In genomic region chr5:178131446-178131996, GRCh38 we compare ENCODE assay signal across 1 cellular context.
TF ChIP-seq lines count a peak whose summit lies in the region.

No MANE protein-coding gene starts in this region.

TF ChIP-seq in H1, 55 proteins besides CTCF, POLR2A, EP300 and RAD21:
- peak; percentile 33 for TF ChIP-seq SAP30 (IDR thresholded peaks at IDR 0.05; ENCODE audit: insufficient read depth, insufficient replicate concordance, low read length)
- TF ChIP-seq SIX5 (IDR thresholded peaks at IDR 0.05; ENCODE audit: low read depth, low read length): no peak
- 0 out of 2 replicates have a peak, but pooled peaks have one; percentile 15 for TF ChIP-seq POLR2AphosphoS5 (IDR thresholded peaks at IDR 0.05; ENCODE audit: low read depth, low read length)
- TF ChIP-seq ATF2 (IDR thresholded peaks at IDR 0.05; ENCODE audit: low read length): no peak
- no peak for TF ChIP-seq CBX5 (IDR thresholded peaks at IDR 0.05; ENCODE audit: low read depth, low read length)
- TF ChIP-seq KDM1A (IDR thresholded peaks at IDR 0.05; ENCODE audit: borderline replicate concordance, low read length): no peak
- TF ChIP-seq TAF7 (optimal IDR thresholded peaks at IDR 0.05; ENCODE audit: borderline replicate concordance, low read depth, low read length): no peak
- TF ChIP-seq TBP (IDR thresholded peaks at IDR 0.05; ENCODE audit: low read depth, low read length): no peak
TF ChIP-seq in H1: peak in this region for 2.
